Comparison of ENCODE assay signal across 36 cellular contexts in the genomic region with DNA sequence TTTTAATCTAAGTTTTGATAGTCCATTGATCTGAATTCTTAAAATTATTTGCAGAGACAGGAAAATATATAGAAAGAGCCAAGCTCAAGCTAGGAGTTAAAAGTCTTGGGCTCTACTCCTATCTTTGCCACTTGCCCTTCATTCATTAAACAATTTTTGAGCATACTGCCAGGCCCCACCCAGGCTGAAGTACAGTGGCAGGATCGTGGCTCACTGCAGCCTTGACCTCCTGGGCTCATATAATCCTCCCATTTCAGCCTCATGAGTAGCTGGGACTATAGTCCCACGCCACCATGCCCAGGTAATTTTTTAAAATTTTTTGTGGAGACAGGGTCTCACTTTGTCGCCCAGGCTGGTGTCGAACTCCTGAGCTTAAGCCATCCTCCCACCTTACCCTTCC.
"Had no signal": no experiment of that assay in that cellular context is flagged by ENCODE, and none has a peak within 500 bp of the region (broad histone marks: within the 10 kb centered on the region; RNA-seq: fewer than 3 reads in every experiment).

No MANE protein-coding gene starts in this region.

- H3K27ac Mint-ChIP-seq: activated B cell treated with CpG ODN at 0.5 μM for 24 hours; activated CD4-positive, alpha-beta memory T cell treated with anti-CD3 and anti-CD28 coated beads for 36 hours; activated CD4-positive, alpha-beta T cell treated with anti-CD3 and anti-CD28 coated beads, Interleukin-2, amount 10 ng/mL, durations not matched to agents 24 days and 14 days; activated naive CD4-positive, alpha-beta T cell treated with anti-CD3 and anti-CD28 coated beads for 36 hours; activated naive CD4-positive, alpha-beta T cell treated with anti-CD3 and anti-CD28 coated beads, Interleukin-2, amount 50 U/mL, for 72 hours; activated T-cell treated with anti-CD3 and anti-CD28 coated beads, Interleukin-2, amount 50 U/mL, for 72 hours; activated T-helper 1 cell treated with anti-CD3 and anti-CD28 coated beads, Interleukin-12 subunit alpha, Interleukin-12 subunit beta, Interleukin-2, Interleukin-4 antibody, amounts not matched to agents 30 ng/mL and 10 ng/mL and 1 ng/mL, durations not matched to agents 14 hours and 24 hours and 36 hours; T-helper 1 cell treated with Interleukin-12 subunit alpha and Interleukin-12 subunit beta and Interleukin-4 antibody, amounts not matched to agents 30 μg/mL and 1 μg/mL, for 36 hours; T-helper 2 cell treated with Interferon-gamma antibody and Interleukin-4, amounts not matched to agents 5 μg/mL and 100 μg/mL, for 36 hours had no signal

- H3K4me1 ChIP-seq: adrenal gland, body of pancreas, breast epithelium had no signal

- FAIRE-seq: TTC549 had no signal

- H3K27me3 ChIP-seq: adrenal gland, body of pancreas, brain microvascular endothelial cell, breast epithelium had no signal

- H3K9me3 ChIP-seq: adrenal gland, body of pancreas, breast epithelium had no signal

- DNase-seq: activated B cell treated with CpG ODN at 0.5 μM for 24 hours; activated CD4-positive, alpha-beta memory T cell treated with anti-CD3 and anti-CD28 coated beads for 36 hours; activated CD4-positive, alpha-beta T cell treated with anti-CD3 and anti-CD28 coated beads for 4 hours; activated CD4-positive, alpha-beta T cell treated with anti-CD3 and anti-CD28 coated beads, Interleukin-2, amount 10 ng/mL, durations not matched to agents 24 days and 14 days; activated CD4-positive, alpha-beta T cell treated with anti-CD3 and anti-CD28 coated beads, Interleukin-2, amount 50 U/mL, for 1 hour; activated CD4-positive, alpha-beta T cell treated with anti-CD3 and anti-CD28 coated beads, Interleukin-2, amount 50 U/mL, for 4 hours; activated CD4-positive, CD25-positive, alpha-beta regulatory T cell treated with anti-CD3 and anti-CD28 coated beads, Interleukin-2, amount 50 U/mL, for 72 hours; activated CD8-positive, alpha-beta memory T cell treated with anti-CD3 and anti-CD28 coated beads, Interleukin-2, amount 50 U/mL, for 4 hours; activated CD8-positive, alpha-beta T cell treated with anti-CD3 and anti-CD28 coated beads for 36 hours; activated effector memory CD4-positive, alpha-beta T cell treated with anti-CD3 and anti-CD28 coated beads, Interleukin-2, amount 50 U/mL, for 16 hours; activated gamma-delta T cell treated with Interleukin-2 at 50 U/mL for 16 hours; activated naive CD4-positive, alpha-beta T cell; activated naive CD4-positive, alpha-beta T cell treated with anti-CD3 and anti-CD28 coated beads for 36 hours; activated naive CD4-positive, alpha-beta T cell treated with anti-CD3 and anti-CD28 coated beads, Interleukin-2, amount 50 U/mL, for 16 hours; activated naive CD8-positive, alpha-beta T cell treated with anti-CD3 and anti-CD28 coated beads for 36 hours; activated T-cell treated with anti-CD3 and anti-CD28 coated beads for 4 hours; activated T-cell treated with anti-CD3 and anti-CD28 coated beads, Interleukin-2, amount 50 U/mL, for 1 hour; activated T-cell treated with anti-CD3 and anti-CD28 coated beads, Interleukin-2, amount 50 U/mL, for 72 hours; adrenal gland; amniotic stem cell; aorta; body of pancreas; brain microvascular endothelial cell; central memory CD4-positive, alpha-beta T cell; cerebellar nuclear complex; T-helper 1 cell; T-helper 2 cell; T-helper 9 cell had no signal

- H3K4me3 ChIP-seq: adrenal gland, body of pancreas, breast epithelium had no signal

- H3K27ac ChIP-seq: adrenal gland, body of pancreas, brain microvascular endothelial cell, breast epithelium, VCaP had no signal

- H3K4me3 Mint-ChIP-seq: activated B cell treated with CpG ODN at 0.5 μM for 24 hours; activated CD4-positive, alpha-beta memory T cell treated with anti-CD3 and anti-CD28 coated beads for 36 hours; activated CD4-positive, alpha-beta T cell treated with anti-CD3 and anti-CD28 coated beads, Interleukin-2, amount 10 ng/mL, durations not matched to agents 24 days and 14 days; activated CD8-positive, alpha-beta T cell treated with anti-CD3 and anti-CD28 coated beads for 36 hours; activated naive CD4-positive, alpha-beta T cell treated with anti-CD3 and anti-CD28 coated beads for 36 hours; activated naive CD8-positive, alpha-beta T cell treated with anti-CD3 and anti-CD28 coated beads for 36 hours; activated T-cell treated with anti-CD3 and anti-CD28 coated beads, Interleukin-2, amount 50 U/mL, for 72 hours; activated T-helper 1 cell treated with anti-CD3 and anti-CD28 coated beads, Interleukin-12 subunit alpha, Interleukin-12 subunit beta, Interleukin-2, Interleukin-4 antibody, amounts not matched to agents 30 ng/mL and 10 ng/mL and 1 ng/mL, durations not matched to agents 14 hours and 24 hours and 36 hours; activated T-helper 17 cell treated with anti-CD3 and anti-CD28 coated beads, Interleukin-2, amount 50 U/mL, for 72 hours; T-helper 1 cell treated with Interleukin-12 subunit alpha and Interleukin-12 subunit beta and Interleukin-4 antibody, amounts not matched to agents 30 μg/mL and 1 μg/mL, for 36 hours; T-helper 2 cell treated with Interferon-gamma antibody and Interleukin-4, amounts not matched to agents 5 μg/mL and 100 μg/mL, for 36 hours had no signal

- H3K4me1 Mint-ChIP-seq: activated B cell treated with CpG ODN at 0.5 μM for 24 hours; activated T-helper 17 cell treated with anti-CD3 and anti-CD28 coated beads, Interleukin-2, amount 50 U/mL, for 72 hours had no signal

- ATAC-seq: activated CD8-positive, alpha-beta T cell treated with anti-CD3 and anti-CD28 coated beads for 36 hours; activated naive CD4-positive, alpha-beta T cell treated with anti-CD3 and anti-CD28 coated beads, Interleukin-2, amount 50 U/mL, for 72 hours; activated T-cell treated with anti-CD3 and anti-CD28 coated beads, Interleukin-2, amount 50 U/mL, for 72 hours; activated T-helper 17 cell treated with anti-CD3 and anti-CD28 coated beads, Interleukin-2, amount 50 U/mL, for 72 hours; body of pancreas had no signal

- H3K9me3 Mint-ChIP-seq: activated B cell treated with CpG ODN at 0.5 μM for 24 hours; activated CD4-positive, alpha-beta memory T cell treated with anti-CD3 and anti-CD28 coated beads for 36 hours; activated CD4-positive, alpha-beta T cell treated with anti-CD3 and anti-CD28 coated beads, Interleukin-2, amount 10 ng/mL, durations not matched to agents 24 days and 14 days; activated CD8-positive, alpha-beta T cell treated with anti-CD3 and anti-CD28 coated beads for 36 hours; activated naive CD4-positive, alpha-beta T cell treated with anti-CD3 and anti-CD28 coated beads for 36 hours; activated naive CD4-positive, alpha-beta T cell treated with anti-CD3 and anti-CD28 coated beads, Interleukin-2, amount 50 U/mL, for 72 hours; activated naive CD8-positive, alpha-beta T cell treated with anti-CD3 and anti-CD28 coated beads for 36 hours; activated T-cell treated with anti-CD3 and anti-CD28 coated beads, Interleukin-2, amount 50 U/mL, for 72 hours; activated T-helper 1 cell treated with anti-CD3 and anti-CD28 coated beads, Interleukin-12 subunit alpha, Interleukin-12 subunit beta, Interleukin-2, Interleukin-4 antibody, amounts not matched to agents 30 ng/mL and 10 ng/mL and 1 ng/mL, durations not matched to agents 14 hours and 24 hours and 36 hours; activated T-helper 17 cell treated with anti-CD3 and anti-CD28 coated beads, Interleukin-2, amount 50 U/mL, for 72 hours; T-helper 1 cell treated with Interleukin-12 subunit alpha and Interleukin-12 subunit beta and Interleukin-4 antibody, amounts not matched to agents 30 μg/mL and 1 μg/mL, for 36 hours; T-helper 2 cell treated with Interferon-gamma antibody and Interleukin-4, amounts not matched to agents 5 μg/mL and 100 μg/mL, for 36 hours had no signal

- H3K27me3 Mint-ChIP-seq: activated B cell treated with CpG ODN at 0.5 μM for 24 hours; activated CD4-positive, alpha-beta memory T cell treated with anti-CD3 and anti-CD28 coated beads for 36 hours; activated CD4-positive, alpha-beta T cell treated with anti-CD3 and anti-CD28 coated beads, Interleukin-2, amount 10 ng/mL, durations not matched to agents 24 days and 14 days; activated CD8-positive, alpha-beta T cell treated with anti-CD3 and anti-CD28 coated beads for 36 hours; activated naive CD8-positive, alpha-beta T cell treated with anti-CD3 and anti-CD28 coated beads for 36 hours; activated T-helper 17 cell treated with anti-CD3 and anti-CD28 coated beads, Interleukin-2, amount 50 U/mL, for 72 hours had no signal
